In genomic region chr19:4711211-4711610, GRCh38 we compare ENCODE assay signal across 17 cellular contexts.
"Had no signal": no experiment of that assay in that cellular context is flagged by ENCODE, and none has a peak within 500 bp of the region (broad histone marks: within the 10 kb centered on the region; RNA-seq: fewer than 3 reads in every experiment).

No MANE protein-coding gene starts in this region.

- H3K27ac Mint-ChIP-seq: activated CD4-positive, alpha-beta memory T cell treated with anti-CD3 and anti-CD28 coated beads for 36 hours; activated naive CD4-positive, alpha-beta T cell treated with anti-CD3 and anti-CD28 coated beads for 36 hours; activated T-helper 17 cell treated with anti-CD3 and anti-CD28 coated beads, Interleukin-2, amount 50 U/mL, for 72 hours; stimulated activated memory B cell treated with anti-CD40 and anti-IgM and Interleukin-4, amounts not matched to agents 10 μg/mL and 1 μg/mL and 100 μg/mL, for 72 hours; T-helper 2 cell treated with Interferon-gamma antibody and Interleukin-4, amounts not matched to agents 5 μg/mL and 100 μg/mL, for 36 hours had no signal

- ATAC-seq: activated T-helper 17 cell treated with anti-CD3 and anti-CD28 coated beads, Interleukin-2, amount 50 U/mL, for 72 hours; mucosa of descending colon; naive thymus-derived CD8-positive, alpha-beta T cell; stimulated activated memory B cell treated with anti-CD40 and anti-IgM and Interleukin-4, amounts not matched to agents 10 μg/mL and 1 μg/mL and 100 μg/mL, for 72 hours had no signal

- H3K4me1 Mint-ChIP-seq: activated T-helper 17 cell treated with anti-CD3 and anti-CD28 coated beads, Interleukin-2, amount 50 U/mL, for 72 hours had no signal

- H3K27me3 ChIP-seq: transverse colon had no signal

- H3K27me3 Mint-ChIP-seq: activated CD4-positive, alpha-beta memory T cell treated with anti-CD3 and anti-CD28 coated beads for 36 hours; activated T-helper 17 cell treated with anti-CD3 and anti-CD28 coated beads, Interleukin-2, amount 50 U/mL, for 72 hours; naive thymus-derived CD8-positive, alpha-beta T cell; stimulated activated memory B cell treated with anti-CD40 and anti-IgM and Interleukin-4, amounts not matched to agents 10 μg/mL and 1 μg/mL and 100 μg/mL, for 72 hours had no signal

- H3K4me3 ChIP-seq: lung, mucosa of descending colon, transverse colon had no signal

- H3K9me3 Mint-ChIP-seq: activated CD4-positive, alpha-beta memory T cell treated with anti-CD3 and anti-CD28 coated beads for 36 hours; activated naive CD4-positive, alpha-beta T cell treated with anti-CD3 and anti-CD28 coated beads for 36 hours; activated T-helper 17 cell treated with anti-CD3 and anti-CD28 coated beads, Interleukin-2, amount 50 U/mL, for 72 hours; naive thymus-derived CD8-positive, alpha-beta T cell; stimulated activated memory B cell treated with anti-CD40 and anti-IgM and Interleukin-4, amounts not matched to agents 10 μg/mL and 1 μg/mL and 100 μg/mL, for 72 hours; T-helper 2 cell treated with Interferon-gamma antibody and Interleukin-4, amounts not matched to agents 5 μg/mL and 100 μg/mL, for 36 hours had no signal

- H3K4me3 Mint-ChIP-seq: activated CD4-positive, alpha-beta memory T cell treated with anti-CD3 and anti-CD28 coated beads for 36 hours; activated naive CD4-positive, alpha-beta T cell treated with anti-CD3 and anti-CD28 coated beads for 36 hours; activated T-helper 17 cell treated with anti-CD3 and anti-CD28 coated beads, Interleukin-2, amount 50 U/mL, for 72 hours; naive thymus-derived CD8-positive, alpha-beta T cell; stimulated activated memory B cell treated with anti-CD40 and anti-IgM and Interleukin-4, amounts not matched to agents 10 μg/mL and 1 μg/mL and 100 μg/mL, for 72 hours; T-helper 2 cell treated with Interferon-gamma antibody and Interleukin-4, amounts not matched to agents 5 μg/mL and 100 μg/mL, for 36 hours had no signal

- H3K9me3 ChIP-seq: mucosa of descending colon, transverse colon had no signal

- DNase-seq: activated CD4-positive, alpha-beta memory T cell treated with anti-CD3 and anti-CD28 coated beads for 36 hours; activated CD4-positive, alpha-beta T cell treated with anti-CD3 and anti-CD28 coated beads for 1 hour; activated naive CD4-positive, alpha-beta T cell treated with anti-CD3 and anti-CD28 coated beads for 36 hours; central memory CD4-positive, alpha-beta T cell; cortex of kidney; effector memory CD4-positive, alpha-beta T cell; hippocampal formation; mucosa of descending colon; naive thymus-derived CD8-positive, alpha-beta T cell; occipital lobe; small intestine; substantia nigra; transverse colon had no signal

- FAIRE-seq: small intestine had no signal
